Comparison of ENCODE assay signal across 8 cellular contexts in genomic region chr12:52036587-52037171, GRCh38. TPM values are rescaled to one million over a fixed set of nuclear protein-coding genes. Genes with fewer than 3 reads are reported as not detected.
DNase-seq lines count a peak whose midpoint lies in the region; ATAC-seq and TF ChIP-seq lines count a peak whose summit lies in the region.

No MANE protein-coding gene starts in this region.

- H3K4me1 ChIP-seq in Panc1 (ENCODE audit: control insufficient read depth, insufficient read depth, low read length) = 0 out of 2 replicates have a peak, but pooled peaks cover 5% of the 10 kb centered on the region

- H3K9me3 ChIP-seq in Panc1 (ENCODE audit: control insufficient read depth, insufficient read depth, low read depth, low read length) = no peaks in the 10 kb centered on the region
- H3K9me3 ChIP-seq in neural cell (ENCODE audit: low read length) = no peaks in the 10 kb centered on the region

- H3K9ac ChIP-seq in neural cell (ENCODE audit: low read length) = peak overlapping the region; percentile 90

- H4K20me1 ChIP-seq in neural cell (ENCODE audit: insufficient read depth) = no peaks in the 10 kb centered on the region

- H3K4me3 ChIP-seq in Panc1 (ENCODE audit: low read depth in 2 of 2, low read length in 2 of 2) (peak overlapping the region; percentile 44 to 54), foreskin fibroblast (ENCODE audit: low read depth in 1 of 2, low read length in 2 of 2) (peak overlapping the region; percentile 5 to 56), neural cell (ENCODE audit: low read length) (peak overlapping the region; percentile 62)

- H3K27ac ChIP-seq in Panc1 (ENCODE audit: low read length) (no peak overlapping the region), neural cell (ENCODE audit: low read length) (peak overlapping the region; percentile 47)

- no peaks in the 10 kb centered on the region for H3K9me2 ChIP-seq in neural cell (ENCODE audit: insufficient read depth, low read length)

- in situ Hi-C loops in Panc1 (cut with HindIII; ENCODE audit: low pct_unique_long_range_greater_than_20kb, low sequenced_read_pairs) = no loop called here

- H3K4me2 ChIP-seq in neural cell (ENCODE audit: low read length) = no peak overlapping the region

- POLR2A ChIA-PET in Panc1 (lab: Charles Lee) = no interaction called here

- H3F3A ChIP-seq in neural cell (ENCODE audit: insufficient read depth, low read length, poor library complexity, severe bottlenecking) = no peaks in the 10 kb centered on the region

- no peak for TF ChIP-seq RAD21 in neural cell (conservative IDR thresholded peaks at IDR 0.05)

- 0 out of 2 replicates have a peak, but pooled peaks cover 2% of the 10 kb centered on the region for H3K27me3 ChIP-seq in Panc1 (ENCODE audit: control insufficient read depth, insufficient read depth, low read length)
- H3K27me3 ChIP-seq in neural cell (ENCODE audit: insufficient read depth, low read depth, low read length) = no peaks in the 10 kb centered on the region

- no TSS peak for BruUV-seq in Panc1 (replicated peaks; lab: Mats Ljungman, UMichigan)

- ATAC-seq in HG03442 (IDR thresholded peaks at IDR 0.05; ENCODE audit: unreplicated experiment) = peak; percentile 42
- peak; percentile 58 for ATAC-seq in Panc1

- H3K36me3 ChIP-seq in Panc1 (ENCODE audit: control insufficient read depth, insufficient read depth, low read length) = no peaks in the 10 kb centered on the region
- H3K36me3 ChIP-seq in neural cell (ENCODE audit: insufficient read depth, low read length) = no peaks in the 10 kb centered on the region

- DNase-seq in SIG-M5 treated with dmso at 0.1 percent for 504 hours (lab: John Stamatoyannopoulos, UW; ENCODE audit: unreplicated experiment) (peak; percentile 75), SIG-M5 (lab: John Stamatoyannopoulos, UW) (no peak), Panc1 (ENCODE audit: low read depth, low spot score) (no peak), activated gamma-delta T cell treated with Interleukin-2 at 50 U/mL for 16 hours (peak; percentile 76), foreskin fibroblast (peak; percentile 69 to 91), stromal cell of bone marrow (ENCODE audit: low read depth) (peak; percentile 81)

- no peaks in the 10 kb centered on the region for H3K79me2 ChIP-seq in neural cell (replicated peaks; ENCODE audit: insufficient read depth, low read length)

- intact Hi-C loops in Panc1 (cut with micrococcal nuclease; ENCODE audit: unreplicated experiment) = no loop called here

- CTCF ChIA-PET in Panc1 (lab: Charles Lee) = no interaction called here

- TF ChIP-seq CTCF in Panc1 (IDR thresholded peaks at IDR 0.05) = no peak
- TF ChIP-seq CTCF in foreskin fibroblast (IDR thresholded peaks at IDR 0.05; ENCODE audit: low read depth, low read length) = no peak
- no peak for TF ChIP-seq CTCF in neural cell (IDR thresholded peaks at IDR 0.05; ENCODE audit: poor library complexity, severe bottlenecking)

- no peak overlapping the region for H2AFZ ChIP-seq in neural cell (ENCODE audit: low read depth, low read length)

- peak; percentile 41 for TF ChIP-seq EP300 in neural cell (conservative IDR thresholded peaks at IDR 0.05; ENCODE audit: poor library complexity, severe bottlenecking)

TF ChIP-seq in neural cell, 6 proteins besides CTCF, POLR2A, EP300 and RAD21:
- TF ChIP-seq MXI1 (conservative IDR thresholded peaks at IDR 0.05; ENCODE audit: poor library complexity, severe bottlenecking) (peak; percentile 21), SMC3 (conservative IDR thresholded peaks at IDR 0.05; ENCODE audit: poor library complexity) (no peak)
TF ChIP-seq in neural cell: peak in this region for 1.

RNA-seq across cellular contexts. Expression of gene NR4A1, which starts 14.6 kb away (rescaled TPM):
- total RNA-seq in Panc1 (2021; ENCODE audit: unreplicated experiment) = 2.0 TPM
- polyA plus RNA-seq in Panc1 (2012; ENCODE audit: insufficient read length) = 5.5 TPM
- 3.4 and 6.1 TPM in 2 replicates for polyA plus RNA-seq in neural cell
- polyA minus RNA-seq in neural cell = 5.0 and 7.3 TPM in 2 replicates

RNA-seq across cellular contexts. Expression of gene TAMALIN, which starts 29.9 kb away (rescaled TPM):
- total RNA-seq in Panc1 (2021; ENCODE audit: unreplicated experiment) = 0.82 TPM
- 0.59 TPM for polyA plus RNA-seq in Panc1 (2012; ENCODE audit: insufficient read length)
- 5.4 and 6.1 TPM in 2 replicates for polyA plus RNA-seq in neural cell
- 2.2 and 2.4 TPM in 2 replicates for polyA minus RNA-seq in neural cell

RNA-seq across cellular contexts. Expression of gene ATG101, which starts 33.1 kb away (rescaled TPM):
- total RNA-seq in Panc1 (2021; ENCODE audit: unreplicated experiment) = 64.9 TPM
- 104 TPM for polyA plus RNA-seq in Panc1 (2012; ENCODE audit: insufficient read length)
- polyA plus RNA-seq in neural cell = 53.9 and 55.6 TPM in 2 replicates
- 32.5 and 40.2 TPM in 2 replicates for polyA minus RNA-seq in neural cell

RNA-seq across cellular contexts. Expression of gene SMIM41, which starts 42.8 kb away (rescaled TPM):
- not detected for total RNA-seq in Panc1 (2021; ENCODE audit: unreplicated experiment)
- polyA plus RNA-seq in Panc1 (2012; ENCODE audit: insufficient read length) = not detected
- polyA plus RNA-seq in neural cell = not detected in 2 replicates
- polyA minus RNA-seq in neural cell = not detected in 2 replicates

Comparison
In these comparisons a context has a peak if more than half of its experiments do, and no peak if none do; other contexts are left out.
1. DNase-seq: peak in SIG-M5 treated with dmso at 0.1 percent for 504 hours (single experiment), activated gamma-delta T cell treated with Interleukin-2 at 50 U/mL for 16 hours (single experiment), foreskin fibroblast (2 of 2) and stromal cell of bone marrow (single experiment); none in SIG-M5 (single experiment) and Panc1 (single experiment).
2. Peak in every context shown above with its lines, with median percentiles within 50 percentile points of each other: H3K4me3 ChIP-seq.